In the genomic region with DNA sequence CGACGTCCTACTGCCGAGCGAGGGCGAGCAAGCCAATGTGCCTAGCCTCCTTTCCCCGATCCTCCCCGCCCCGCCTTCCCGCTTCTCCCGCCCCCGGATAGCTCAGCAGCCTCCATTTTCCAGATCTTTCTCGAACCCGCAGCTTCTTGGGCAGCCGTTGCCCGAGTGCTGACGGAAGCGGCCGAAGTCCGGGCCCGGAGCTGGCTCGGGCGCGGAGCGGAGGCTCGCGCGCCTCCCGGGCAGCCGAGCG, we compare ENCODE assay signal across 8 cellular contexts. TPM values are rescaled to one million over a fixed set of nuclear protein-coding genes. Genes with fewer than 3 reads are reported as not detected.
DNase-seq lines count a peak whose midpoint lies in the region; TF ChIP-seq lines count a peak whose summit lies in the region.

No MANE protein-coding gene starts in this region.

- H3K36me3 ChIP-seq in ES-I3 (ENCODE audit: insufficient read depth, low read length) (no peaks in the 10 kb centered on the region), urinary bladder (ENCODE audit: insufficient read depth) (no peaks in the 10 kb centered on the region)

- WGBS in urinary bladder = under 1% methylated on average over 30 of the region's 30 CpGs

- H3K4me3 ChIP-seq in HFF-Myc (replicated peaks; ENCODE audit: low read depth, low read length) (peak overlapping the region; percentile 71), urinary bladder (ENCODE audit: low read depth, low read length) (peak overlapping the region; percentile 61)

- peaks cover 72% of the 10 kb centered on the region for H3K27me3 Mint-ChIP-seq in activated CD4-positive, alpha-beta T cell treated with anti-CD3 and anti-CD28 coated beads, Interleukin-2, amount 10 ng/mL, durations not matched to agents 7 days and 5 days
- H3K27me3 Mint-ChIP-seq in nephron (ENCODE audit: low read depth) = peaks cover 21% of the 10 kb centered on the region

- peak; percentile 50 for DNase-seq in HFF-Myc (ENCODE audit: extremely low read depth, low read depth)
- peak; percentile 73 for DNase-seq in MV-4-11 (lab: John Stamatoyannopoulos, UW)
- DNase-seq in activated CD4-positive, alpha-beta T cell treated with anti-CD3 and anti-CD28 coated beads, Interleukin-2, amount 10 ng/mL, durations not matched to agents 7 days and 5 days = no peak
- peak; percentile 78 for DNase-seq in fibroblast of the conjunctiva (ENCODE audit: low read depth)

- no peaks in the 10 kb centered on the region for H3K36me3 Mint-ChIP-seq in activated CD4-positive, alpha-beta T cell treated with anti-CD3 and anti-CD28 coated beads, Interleukin-2, amount 10 ng/mL, durations not matched to agents 7 days and 5 days (ENCODE audit: low read depth)
- H3K36me3 Mint-ChIP-seq in nephron (ENCODE audit: low read depth) = no peaks in the 10 kb centered on the region

- H3K4me3 Mint-ChIP-seq in activated CD4-positive, alpha-beta T cell treated with anti-CD3 and anti-CD28 coated beads, Interleukin-2, amount 10 ng/mL, durations not matched to agents 7 days and 5 days = peak overlapping the region; percentile 78
- H3K4me3 Mint-ChIP-seq in nephron = peak overlapping the region; percentile 97 to 98 (median 97)

- H3K9ac ChIP-seq in ES-I3 (ENCODE audit: low read depth, low read length) = peak overlapping the region; percentile 82

- H3K27ac Mint-ChIP-seq in activated CD4-positive, alpha-beta T cell treated with anti-CD3 and anti-CD28 coated beads, Interleukin-2, amount 10 ng/mL, durations not matched to agents 7 days and 5 days = peak overlapping the region; percentile 74
- peak overlapping the region in 1 of 3 experiments; percentile 65 for H3K27ac Mint-ChIP-seq in nephron

- no peak for TF ChIP-seq CTCF in 22Rv1 (IDR thresholded peaks at IDR 0.05)
- TF ChIP-seq CTCF in HFF-Myc (IDR thresholded peaks at IDR 0.05; ENCODE audit: low read depth, low read length, missing control alignments) = no peak
- no peak for TF ChIP-seq CTCF in nephron (IDR thresholded peaks at IDR 0.05; ENCODE audit: unreplicated experiment in 3 of 3)

- CTCF ChIA-PET in activated CD4-positive, alpha-beta T cell treated with anti-CD3 and anti-CD28 coated beads, Interleukin-2, amount 10 ng/mL, durations not matched to agents 7 days and 5 days (lab: Charles Lee) = no interaction called here

- H3K4me1 ChIP-seq in ES-I3 (ENCODE audit: insufficient read depth, low read length) = peaks cover 3% of the 10 kb centered on the region; the same call in 1 of the 2 replicates
- peaks cover 2% of the 10 kb centered on the region for H3K4me1 ChIP-seq in urinary bladder (ENCODE audit: insufficient read depth)

- H3K9me3 Mint-ChIP-seq in activated CD4-positive, alpha-beta T cell treated with anti-CD3 and anti-CD28 coated beads, Interleukin-2, amount 10 ng/mL, durations not matched to agents 7 days and 5 days = no peaks in the 10 kb centered on the region
- H3K9me3 Mint-ChIP-seq in nephron = no peaks in the 10 kb centered on the region

- POLR2A ChIA-PET in activated CD4-positive, alpha-beta T cell treated with anti-CD3 and anti-CD28 coated beads, Interleukin-2, amount 10 ng/mL, durations not matched to agents 7 days and 5 days (lab: Charles Lee) = no interaction called here

- peaks cover 19% of the 10 kb centered on the region for H3K4me1 Mint-ChIP-seq in activated CD4-positive, alpha-beta T cell treated with anti-CD3 and anti-CD28 coated beads, Interleukin-2, amount 10 ng/mL, durations not matched to agents 7 days and 5 days
- peaks cover 14% of the 10 kb centered on the region for H3K4me1 Mint-ChIP-seq in nephron

- H3K27ac ChIP-seq in 22Rv1 (peak overlapping the region; percentile 61), urinary bladder (ENCODE audit: low read depth) (no peak overlapping the region)

- no peaks in the 10 kb centered on the region for H3K9me3 ChIP-seq in ES-I3 (ENCODE audit: control insufficient read depth, insufficient read depth, low read length)

RNA-seq across cellular contexts. Expression of a gene that starts 0.2 kb away (rescaled TPM):
- total RNA-seq in activated CD4-positive, alpha-beta T cell treated with anti-CD3 and anti-CD28 coated beads, Interleukin-2, amount 10 ng/mL, durations not matched to agents 7 days and 5 days = under 1 TPM; 0.02 to 0.27 TPM
- 4.5 TPM for total RNA-seq in urinary bladder
- polyA plus RNA-seq in urinary bladder = 1.7 TPM

RNA-seq across cellular contexts. Expression of a gene that starts 51.8 kb away (rescaled TPM):
- total RNA-seq in activated CD4-positive, alpha-beta T cell treated with anti-CD3 and anti-CD28 coated beads, Interleukin-2, amount 10 ng/mL, durations not matched to agents 7 days and 5 days = not detected
- not detected for total RNA-seq in urinary bladder
- polyA plus RNA-seq in urinary bladder = not detected
